ENCODE assay signal across 8 cellular contexts in genomic region chr12:64665506-64665905, GRCh38. TPM values are rescaled to one million over a fixed set of nuclear protein-coding genes. Genes with fewer than 3 reads are reported as not detected.
DNase-seq lines count a peak whose midpoint lies in the region; ATAC-seq and TF ChIP-seq lines count a peak whose summit lies in the region.

No MANE protein-coding gene starts in this region.

- H3K36me3 ChIP-seq in lower lobe of right lung: no peaks in the 10 kb centered on the region

- peaks cover 78% of the 10 kb centered on the region for H3K4me1 Mint-ChIP-seq in activated CD4-positive, alpha-beta memory T cell treated with anti-CD3 and anti-CD28 coated beads, Interleukin-2, amount 10 ng/mL, durations not matched to agents 7 days and 5 days

- TF ChIP-seq CTCF in lower lobe of right lung (IDR thresholded peaks at IDR 0.05): no peak

- no peaks in the 10 kb centered on the region for H3K9me3 ChIP-seq in lower lobe of right lung

- peak overlapping the region; percentile 61 for H3K27ac ChIP-seq in lower lobe of right lung

- no peaks in the 10 kb centered on the region for H3K9me3 Mint-ChIP-seq in activated CD4-positive, alpha-beta memory T cell treated with anti-CD3 and anti-CD28 coated beads, Interleukin-2, amount 10 ng/mL, durations not matched to agents 7 days and 5 days

- peaks cover 80% of the 10 kb centered on the region for H3K4me1 ChIP-seq in lower lobe of right lung

- H3K36me3 Mint-ChIP-seq in activated CD4-positive, alpha-beta memory T cell treated with anti-CD3 and anti-CD28 coated beads, Interleukin-2, amount 10 ng/mL, durations not matched to agents 7 days and 5 days (ENCODE audit: low read depth): peaks cover 18% of the 10 kb centered on the region

- no peaks in the 10 kb centered on the region for H3K27me3 Mint-ChIP-seq in activated CD4-positive, alpha-beta memory T cell treated with anti-CD3 and anti-CD28 coated beads, Interleukin-2, amount 10 ng/mL, durations not matched to agents 7 days and 5 days

- intact Hi-C loops in lower lobe of right lung (cut with DNase I): no loop called here

- H3K27me3 ChIP-seq in lower lobe of right lung (ENCODE audit: low read depth): no peaks in the 10 kb centered on the region

- POLR2A ChIA-PET in activated CD4-positive, alpha-beta memory T cell treated with anti-CD3 and anti-CD28 coated beads, Interleukin-2, amount 10 ng/mL, durations not matched to agents 7 days and 5 days (lab: Charles Lee): interaction anchor here (1.0 to 10.0 kb wide), 8 partner anchors 9 to 54 kb away, joined by 3 to 301 read pairs (median 4); partner anchors contain the start of gene RASSF3

- CTCF ChIA-PET in activated CD4-positive, alpha-beta memory T cell treated with anti-CD3 and anti-CD28 coated beads, Interleukin-2, amount 10 ng/mL, durations not matched to agents 7 days and 5 days (lab: Charles Lee): interaction anchor here (0.6 to 1.4 kb wide), 5 partner anchors 13 to 54 kb away, joined by 3 to 8 read pairs (median 4); no protein-coding TSS in a partner anchor

- H3K4me3 ChIP-seq in lower lobe of right lung: no peak overlapping the region

- H3K4me3 Mint-ChIP-seq in activated CD4-positive, alpha-beta memory T cell treated with anti-CD3 and anti-CD28 coated beads, Interleukin-2, amount 10 ng/mL, durations not matched to agents 7 days and 5 days: peak overlapping the region; percentile 41

- H3K27ac Mint-ChIP-seq in activated CD4-positive, alpha-beta memory T cell treated with anti-CD3 and anti-CD28 coated beads, Interleukin-2, amount 10 ng/mL, durations not matched to agents 7 days and 5 days: peak overlapping the region; percentile 98

- ATAC-seq in HG03039 (IDR thresholded peaks at IDR 0.05; ENCODE audit: unreplicated experiment) (peak; percentile 36), lower lobe of right lung (peak; percentile 11 to 23)

- DNase-seq in activated gamma-delta T cell treated with Interleukin-2 at 50 U/mL for 16 hours: peak; percentile 32
- no peak for DNase-seq in activated gamma-delta T cell (lab: John Stamatoyannopoulos, UW)
- DNase-seq in activated CD4-positive, alpha-beta memory T cell treated with anti-CD3 and anti-CD28 coated beads, Interleukin-2, amount 10 ng/mL, durations not matched to agents 7 days and 5 days: peak; percentile 61
- no peak for DNase-seq in lower lobe of right lung
- DNase-seq in epidermal melanocyte (ENCODE audit: insufficient read length, low spot score): no peak
- no peak for DNase-seq in GM03348 (ENCODE audit: low spot score)
- no peak for DNase-seq in middle frontal gyrus (ENCODE audit: extremely low spot score, low spot score)

RNA-seq across cellular contexts. Expression of gene RASSF3, which starts 55.2 kb away (rescaled TPM):
- 10 to 100 TPM; 81.3 to 83.7 TPM for total RNA-seq in activated CD4-positive, alpha-beta memory T cell treated with anti-CD3 and anti-CD28 coated beads, Interleukin-2, amount 10 ng/mL, durations not matched to agents 7 days and 5 days
- total RNA-seq in lower lobe of right lung: 82.7 TPM

Comparison
In these comparisons a context has a peak if more than half of its experiments do, and no peak if none do; other contexts are left out.
1. DNase-seq: peak in activated gamma-delta T cell treated with Interleukin-2 at 50 U/mL for 16 hours (single experiment) and activated CD4-positive, alpha-beta memory T cell treated with anti-CD3 and anti-CD28 coated beads, Interleukin-2, amount 10 ng/mL, durations not matched to agents 7 days and 5 days (single experiment); none in activated gamma-delta T cell (single experiment), lower lobe of right lung (single experiment), epidermal melanocyte (single experiment), GM03348 (single experiment) and middle frontal gyrus (single experiment).